1 cellular context compared by ENCODE assay signal in genomic region chr6:30882764-30883475, GRCh38.
TF ChIP-seq lines count a peak whose summit lies in the region.

No MANE protein-coding gene starts in this region.

TF ChIP-seq in HCT116, 20 proteins besides CTCF, POLR2A, EP300 and RAD21:
- TF ChIP-seq ZBTB33 (IDR thresholded peaks at IDR 0.05; ENCODE audit: extremely low read depth, insufficient replicate concordance, low read length): no peak
- no peak for TF ChIP-seq EGR1 (IDR thresholded peaks at IDR 0.05; ENCODE audit: low read depth)
- peak; percentile 67 for TF ChIP-seq POLR2AphosphoS5 (IDR thresholded peaks at IDR 0.05; ENCODE audit: low read depth, low read length)
- no peak for TF ChIP-seq ZNF274 (IDR thresholded peaks at IDR 0.05; ENCODE audit: low read depth, low read length)
- peak; percentile 61 for TF ChIP-seq ZFX (IDR thresholded peaks at IDR 0.05)
- no peak for TF ChIP-seq SRF (IDR thresholded peaks at IDR 0.05; ENCODE audit: low read depth)
